1 cellular context compared by ENCODE assay signal in the genomic region with DNA sequence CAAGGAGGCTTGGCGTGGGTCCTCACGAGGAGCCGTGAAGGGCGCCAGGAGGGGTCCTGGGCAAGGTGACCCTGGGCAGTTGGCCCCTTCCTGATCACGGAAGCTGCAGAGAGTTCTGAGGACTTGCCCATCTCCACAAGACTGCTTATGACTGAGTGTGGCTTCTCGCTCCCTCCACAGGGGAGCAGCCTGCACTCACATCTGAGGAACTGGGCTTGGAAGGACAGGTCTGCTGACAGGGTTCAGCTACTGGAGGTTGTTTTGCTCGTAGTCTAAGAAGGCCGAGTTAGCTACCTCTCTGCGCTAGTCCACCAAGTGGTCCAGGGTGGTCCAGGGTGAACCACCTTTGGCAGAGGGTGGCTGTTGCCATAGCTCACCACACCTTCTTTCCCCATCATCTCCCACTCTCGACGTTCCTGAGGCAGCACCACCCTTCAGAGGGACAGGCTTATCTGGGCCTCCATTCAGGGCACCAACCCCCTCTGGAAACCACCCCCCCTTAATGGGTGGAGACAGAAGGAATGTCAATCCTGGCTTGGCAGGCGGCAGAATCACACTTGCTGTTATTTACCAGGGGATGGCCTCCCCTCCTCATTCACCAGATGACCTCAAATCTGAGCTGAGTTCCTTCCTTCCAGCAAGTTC.
TF ChIP-seq lines count a peak whose summit lies in the region.

No MANE protein-coding gene starts in this region.

TF ChIP-seq in H1, 55 proteins besides CTCF, POLR2A, EP300 and RAD21:
- no peak for TF ChIP-seq E2F6 (IDR thresholded peaks at IDR 0.05)
- no peak for TF ChIP-seq ZNF274 (IDR thresholded peaks at IDR 0.05; ENCODE audit: borderline replicate concordance, extremely low read depth, low read length)
- TF ChIP-seq JUND (IDR thresholded peaks at IDR 0.05; ENCODE audit: low read length), result no peak
- no peak for TF ChIP-seq POLR2AphosphoS5 (IDR thresholded peaks at IDR 0.05; ENCODE audit: low read depth, low read length)
- no peak for TF ChIP-seq HDAC2 (IDR thresholded peaks at IDR 0.05; ENCODE audit: borderline replicate concordance in 1 of 2, low read depth in 2 of 2, low read length in 2 of 2)
